In genomic region chr3:42526616-42527367, GRCh38 we compare ENCODE assay signal across 11 cellular contexts. TPM values are rescaled to one million over a fixed set of nuclear protein-coding genes. Genes with fewer than 3 reads are reported as not detected.
DNase-seq lines count a peak whose midpoint lies in the region; ATAC-seq and TF ChIP-seq lines count a peak whose summit lies in the region.
"Had no signal": no experiment of that assay in that cellular context is flagged by ENCODE, and none has a peak within 500 bp of the region (broad histone marks: within the 10 kb centered on the region; RNA-seq: fewer than 3 reads in every experiment).

No MANE protein-coding gene starts in this region.

- POLR2A ChIA-PET in CD4-positive, alpha-beta T cell (lab: Charles Lee) = interaction anchor here (1.0 to 2.3 kb wide), 2 partner anchors 10 to 24 kb away, joined by 4 to 14 read pairs; partner anchors contain the start of gene VIPR1

- CTCF ChIA-PET in CD4-positive, alpha-beta T cell (lab: Charles Lee) = interaction anchor here (1.1 to 2.8 kb wide), 4 partner anchors 8 to 25 kb away, joined by 3 to 13 read pairs (median 4); partner anchors contain the start of gene VIPR1

- peak overlapping the region; percentile 82 for H3K4me3 Mint-ChIP-seq in CD4-positive, alpha-beta T cell
- H3K4me3 Mint-ChIP-seq in activated T-cell treated with anti-CD3 and anti-CD28 coated beads, Interleukin-2, amount 50 U/mL, for 4 hours = no peak overlapping the region

- peak overlapping the region; percentile 55 for H3K27ac ChIP-seq in CD4-positive, alpha-beta T cell (ENCODE audit: low read depth, low read length)
- H3K27ac ChIP-seq in lower lobe of right lung = peak overlapping the region; percentile 32
- H3K27ac ChIP-seq in psoas muscle = no peak overlapping the region
- H3K27ac ChIP-seq: heart right ventricle had no signal

- H3K4me3 ChIP-seq in lower lobe of right lung = no peak overlapping the region
- no peak overlapping the region for H3K4me3 ChIP-seq in psoas muscle
- H3K4me3 ChIP-seq: heart right ventricle had no signal

- peak; percentile 43 for TF ChIP-seq CTCF in CD4-positive, alpha-beta T cell (IDR thresholded peaks at IDR 0.05)
- TF ChIP-seq CTCF in lower lobe of right lung (IDR thresholded peaks at IDR 0.05) (no peak), psoas muscle (IDR thresholded peaks at IDR 0.05) (no peak)

- H3K4me1 Mint-ChIP-seq in CD4-positive, alpha-beta T cell (ENCODE audit: low read depth) = peaks cover 67% of the 10 kb centered on the region
- peaks cover 57% of the 10 kb centered on the region for H3K4me1 Mint-ChIP-seq in activated T-cell treated with anti-CD3 and anti-CD28 coated beads, Interleukin-2, amount 50 U/mL, for 4 hours (ENCODE audit: low read depth)

- no peaks in the 10 kb centered on the region for H3K9me3 ChIP-seq in CD4-positive, alpha-beta T cell (ENCODE audit: control insufficient read depth, low read length)
- H3K9me3 ChIP-seq in lower lobe of right lung (no peaks in the 10 kb centered on the region), psoas muscle (no peaks in the 10 kb centered on the region)
- H3K9me3 ChIP-seq: heart right ventricle had no signal

- no peaks in the 10 kb centered on the region for H3K27me3 Mint-ChIP-seq in CD4-positive, alpha-beta T cell
- H3K27me3 Mint-ChIP-seq in activated T-cell treated with anti-CD3 and anti-CD28 coated beads, Interleukin-2, amount 50 U/mL, for 4 hours (ENCODE audit: low read depth) = no peaks in the 10 kb centered on the region

- H3K4me1 ChIP-seq in lower lobe of right lung (peaks cover 23% of the 10 kb centered on the region), psoas muscle (no peaks in the 10 kb centered on the region)

- intact Hi-C loops in CD4-positive, alpha-beta T cell (cut with DNase I, micrococcal nuclease) = no loop called here
- intact Hi-C loops in lower lobe of right lung (cut with DNase I) (no loop called here), posterior vena cava (cut with DNase I) (no loop called here), psoas muscle (cut with DNase I) (no loop called here)

- peak overlapping the region; percentile 88 for H3K27ac Mint-ChIP-seq in CD4-positive, alpha-beta T cell

- DNase-seq in CD4-positive, alpha-beta T cell = peak; percentile 11 to 55 (median 39)
- DNase-seq in Kasumi-1 (lab: John Stamatoyannopoulos, UW) = peak; percentile 68
- peak; percentile 46 for DNase-seq in activated T-cell treated with anti-CD3 and anti-CD28 coated beads, Interleukin-2, amount 50 U/mL, for 4 hours
- DNase-seq in lower lobe of right lung = no peak
- no peak for DNase-seq in posterior vena cava (ENCODE audit: low spot score)
- DNase-seq in NCI-H1048 (lab: John Stamatoyannopoulos, UW) = no peak
- no peak for DNase-seq in psoas muscle
- DNase-seq: cerebellar nuclear complex, heart right ventricle had no signal

- H3K9me3 Mint-ChIP-seq in CD4-positive, alpha-beta T cell = no peaks in the 10 kb centered on the region
- H3K9me3 Mint-ChIP-seq in activated T-cell treated with anti-CD3 and anti-CD28 coated beads, Interleukin-2, amount 50 U/mL, for 4 hours = no peaks in the 10 kb centered on the region

- no peaks in the 10 kb centered on the region for H3K27me3 ChIP-seq in CD4-positive, alpha-beta T cell (ENCODE audit: control insufficient read depth, insufficient read depth, low read length)
- H3K27me3 ChIP-seq in lower lobe of right lung (ENCODE audit: low read depth) (no peaks in the 10 kb centered on the region), psoas muscle (ENCODE audit: insufficient read depth in 3 of 3, low read length in 2 of 3) (no peaks in the 10 kb centered on the region)
- H3K27me3 ChIP-seq: heart right ventricle had no signal

- peak; percentile 91 for ATAC-seq in CD4-positive, alpha-beta T cell (ENCODE audit: poor library complexity)
- ATAC-seq in activated T-cell treated with anti-CD3 and anti-CD28 coated beads, Interleukin-2, amount 50 U/mL, for 4 hours = peak; percentile 87 to 91
- no peak for ATAC-seq in lower lobe of right lung
- ATAC-seq in psoas muscle = no peak
- no peak for ATAC-seq in HG03175 (IDR thresholded peaks at IDR 0.05; ENCODE audit: unreplicated experiment)
- ATAC-seq: heart right ventricle had no signal

- WGBS in psoas muscle, 3 donors = 69 to 78% (median 78%) methylated on average over 15 of the region's 15 CpGs

- H3K36me3 Mint-ChIP-seq in CD4-positive, alpha-beta T cell (ENCODE audit: low read depth) = peaks cover 68% of the 10 kb centered on the region
- H3K36me3 Mint-ChIP-seq in activated T-cell treated with anti-CD3 and anti-CD28 coated beads, Interleukin-2, amount 50 U/mL, for 4 hours (ENCODE audit: insufficient read depth) = peaks cover 9% of the 10 kb centered on the region

- H3K36me3 ChIP-seq in lower lobe of right lung (peaks cover 45% of the 10 kb centered on the region), psoas muscle (ENCODE audit: insufficient read depth in 1 of 2, low read depth in 1 of 2) (no peaks in the 10 kb centered on the region)
- H3K36me3 ChIP-seq: heart right ventricle had no signal

RNA-seq across cellular contexts. Expression of gene VIPR1, which starts 24.3 kb away (rescaled TPM):
- total RNA-seq in CD4-positive, alpha-beta T cell = 10 to 100 TPM; 66.8 to 67.6 TPM
- 1 to 10 TPM; 2.2 to 4.7 (median 4.6) TPM for total RNA-seq in activated T-cell treated with anti-CD3 and anti-CD28 coated beads, Interleukin-2, amount 50 U/mL, for 4 hours
- 212 TPM for total RNA-seq in lower lobe of right lung
- 1 to 10 TPM; 1.3 to 2.2 TPM for total RNA-seq in posterior vena cava
- total RNA-seq in psoas muscle = 1 to 10 TPM in 2 of 4 donors, under 1 TPM in 2; 0.37 to 1.8 (median 1.0) TPM
- polyA plus RNA-seq in psoas muscle = under 1 TPM; 0.28 to 0.95 (median 0.69) TPM
- polyA plus RNA-seq: BJ had no signal

RNA-seq across cellular contexts. Expression of gene SEC22C, which starts 55.0 kb away (rescaled TPM):
- 10 to 100 TPM; 73.6 to 75.4 TPM for total RNA-seq in CD4-positive, alpha-beta T cell
- 10 to 100 TPM; 32.0 to 35.3 (median 35.1) TPM for total RNA-seq in activated T-cell treated with anti-CD3 and anti-CD28 coated beads, Interleukin-2, amount 50 U/mL, for 4 hours
- total RNA-seq in lower lobe of right lung (51.3 TPM), posterior vena cava (10 to 100 TPM; 43.8 to 47.0 TPM), psoas muscle (10 to 100 TPM; 13.0 to 31.0 (median 15.5) TPM)
- polyA plus RNA-seq in psoas muscle = 10 to 100 TPM; 11.2 to 46.8 (median 15.5) TPM

Comparison
In these comparisons a context has a peak if more than half of its experiments do, and no peak if none do; other contexts are left out.
1. ATAC-seq: peak in CD4-positive, alpha-beta T cell (single experiment) and activated T-cell treated with anti-CD3 and anti-CD28 coated beads, Interleukin-2, amount 50 U/mL, for 4 hours (2 of 2); none in lower lobe of right lung (0 of 2), psoas muscle (0 of 4) and HG03175 (single experiment).
2. DNase-seq: peak in CD4-positive, alpha-beta T cell (10 of 10), Kasumi-1 (2 of 2) and activated T-cell treated with anti-CD3 and anti-CD28 coated beads, Interleukin-2, amount 50 U/mL, for 4 hours (single experiment); none in lower lobe of right lung (single experiment), posterior vena cava (single experiment), NCI-H1048 (single experiment) and psoas muscle (0 of 2).
3. RNA of gene VIPR1, which starts 24.3 kb away (total RNA-seq): 212 TPM in lower lobe of right lung (single experiment) and 66.8 to 67.6 TPM in CD4-positive, alpha-beta T cell; 2.2 to 4.7 TPM in activated T-cell treated with anti-CD3 and anti-CD28 coated beads, Interleukin-2, amount 50 U/mL, for 4 hours, 1.3 to 2.2 TPM in posterior vena cava and 0.37 to 1.8 TPM in psoas muscle; every median in the first group is over 10 times any median in the second.